Comparison of ENCODE assay signal across 8 cellular contexts in genomic region chr4:39527296-39528055, GRCh38. TPM values are rescaled to one million over a fixed set of nuclear protein-coding genes. Genes with fewer than 3 reads are reported as not detected.
DNase-seq lines count a peak whose midpoint lies in the region; ATAC-seq, FAIRE-seq and TF ChIP-seq lines count a peak whose summit lies in the region.

TSS of gene UGDH (minus strand) at chr4:39527439. CDS start at chr4:39521512, 5,927 bp downstream.

- FAIRE-seq in H54 (lab: Jason Lieb, UNC): no peak

- peak within 1 kb of the TSS; percentile 82 for H3K4me3 ChIP-seq in Loucy (ENCODE audit: low read length, poor library complexity, severe bottlenecking)

- no peaks in the 10 kb centered on the region for H3K27me3 ChIP-seq in Loucy (ENCODE audit: insufficient read depth, low read length, poor library complexity, severe bottlenecking)

- H3K36me3 Mint-ChIP-seq in natural killer cell treated with Interleukin-12 subunit alpha and Interleukin-12 subunit beta and Interleukin-15 and Interleukin-18, amount 100 ng/mL, for 72 hours: peaks cover 18% of the 10 kb centered on the region

- peak within 1 kb of the TSS; percentile 93 for H3K4me2 ChIP-seq in Loucy (ENCODE audit: low read depth, low read length, poor library complexity, severe bottlenecking)

- ATAC-seq in natural killer cell treated with Interleukin-12 subunit alpha and Interleukin-12 subunit beta and Interleukin-15 and Interleukin-18, amount 100 ng/mL, for 72 hours: peak; percentile 99
- ATAC-seq in stimulated activated naive CD8-positive, alpha-beta T cell treated with anti-CD3 and anti-CD28 coated beads, Interleukin-15, Interleukin-2, amounts not matched to agents 100 U/mL and 50 U/mL, for 24 hours: peak; percentile 100

- peaks cover 16 to 18% of the 10 kb centered on the region in 2 donors for H3K4me1 Mint-ChIP-seq in natural killer cell treated with Interleukin-12 subunit alpha and Interleukin-12 subunit beta and Interleukin-15 and Interleukin-18, amount 100 ng/mL, for 72 hours (ENCODE audit: low read depth in 2 of 2)

- no peaks in the 10 kb centered on the region for H3F3A ChIP-seq in Loucy (ENCODE audit: low read depth)

- peaks cover 7% of the 10 kb centered on the region for H4K20me1 ChIP-seq in Loucy (ENCODE audit: insufficient read depth, low read length, poor library complexity, severe bottlenecking)

- no peaks in the 10 kb centered on the region; the same call in 1 of the 2 replicates for H3K9me3 ChIP-seq in Loucy (ENCODE audit: insufficient read depth, low read depth, low read length)

- peaks cover 26% of the 10 kb centered on the region for H3K4me1 ChIP-seq in Loucy (ENCODE audit: insufficient read depth, low read length, poor library complexity, severe bottlenecking)

- no peak for TF ChIP-seq CTCF in Loucy (conservative IDR thresholded peaks at IDR 0.05; ENCODE audit: low read length)

- H2AFZ ChIP-seq in Loucy (ENCODE audit: low read length): peak within 1 kb of the TSS; percentile 85

- no peaks in the 10 kb centered on the region for H3K9me3 Mint-ChIP-seq in natural killer cell treated with Interleukin-12 subunit alpha and Interleukin-12 subunit beta and Interleukin-15 and Interleukin-18, amount 100 ng/mL, for 72 hours

- TF ChIP-seq POLR2A in H54 (IDR thresholded peaks at IDR 0.05; ENCODE audit: low read depth, low read length) (peak; percentile 95), Raji (IDR thresholded peaks at IDR 0.05; ENCODE audit: insufficient read depth, low read depth, low read length) (peak; percentile 91)

- H3K9ac ChIP-seq in Loucy (ENCODE audit: low read depth, low read length, poor library complexity, severe bottlenecking): peak within 1 kb of the TSS; percentile 79

- H3K4me3 Mint-ChIP-seq in natural killer cell treated with Interleukin-12 subunit alpha and Interleukin-12 subunit beta and Interleukin-15 and Interleukin-18, amount 100 ng/mL, for 72 hours: peak within 1 kb of the TSS; percentile 97

- peak within 1 kb of the TSS; percentile 77 to 96 for H3K27ac Mint-ChIP-seq in natural killer cell treated with Interleukin-12 subunit alpha and Interleukin-12 subunit beta and Interleukin-15 and Interleukin-18, amount 100 ng/mL, for 72 hours

- H3K27me3 Mint-ChIP-seq in natural killer cell treated with Interleukin-12 subunit alpha and Interleukin-12 subunit beta and Interleukin-15 and Interleukin-18, amount 100 ng/mL, for 72 hours: no peaks in the 10 kb centered on the region

- no peaks in the 10 kb centered on the region for H3K36me3 ChIP-seq in Loucy (ENCODE audit: insufficient read depth, low read length)

- peak; percentile 97 for DNase-seq in ELR (ENCODE audit: low read depth)
- DNase-seq in H54 (ENCODE audit: insufficient read length, low spot score): peak; percentile 81
- DNase-seq in activated T-helper 9 cell treated with anti-CD3 and anti-CD28 coated beads, Interleukin-2, amount 50 U/mL, for 16 hours (ENCODE audit: low read depth): peak; percentile 87
- DNase-seq in fibroblast of peridontal ligament (ENCODE audit: extremely low read depth): peak; percentile 99
- DNase-seq in natural killer cell treated with Interleukin-12 subunit alpha and Interleukin-12 subunit beta and Interleukin-15 and Interleukin-18, amount 100 ng/mL, for 72 hours (ENCODE audit: low spot score): peak; percentile 95
- DNase-seq in stimulated activated naive CD8-positive, alpha-beta T cell treated with anti-CD3 and anti-CD28 coated beads, Interleukin-15, Interleukin-2, amounts not matched to agents 100 U/mL and 50 U/mL, for 24 hours: peak; percentile 94

- H3K79me2 ChIP-seq in Loucy (ENCODE audit: insufficient read depth, low read length): peaks cover 48% of the 10 kb centered on the region

- no peaks in the 10 kb centered on the region for H3K9me2 ChIP-seq in Loucy (replicated peaks; ENCODE audit: low read depth, low read length)

RNA-seq across cellular contexts. Expression of gene UGDH, which starts in this region (rescaled TPM):
- total RNA-seq in natural killer cell treated with Interleukin-12 subunit alpha and Interleukin-12 subunit beta and Interleukin-15 and Interleukin-18, amount 100 ng/mL, for 72 hours: 10 to 100 TPM; 21.8 to 39.5 TPM

Comparison
In these comparisons a context has a peak if more than half of its experiments do, and no peak if none do; other contexts are left out.
1. Peak in every context shown above with its lines: DNase-seq, ATAC-seq and H3K4me3 ChIP-seq.